In the genomic region with DNA sequence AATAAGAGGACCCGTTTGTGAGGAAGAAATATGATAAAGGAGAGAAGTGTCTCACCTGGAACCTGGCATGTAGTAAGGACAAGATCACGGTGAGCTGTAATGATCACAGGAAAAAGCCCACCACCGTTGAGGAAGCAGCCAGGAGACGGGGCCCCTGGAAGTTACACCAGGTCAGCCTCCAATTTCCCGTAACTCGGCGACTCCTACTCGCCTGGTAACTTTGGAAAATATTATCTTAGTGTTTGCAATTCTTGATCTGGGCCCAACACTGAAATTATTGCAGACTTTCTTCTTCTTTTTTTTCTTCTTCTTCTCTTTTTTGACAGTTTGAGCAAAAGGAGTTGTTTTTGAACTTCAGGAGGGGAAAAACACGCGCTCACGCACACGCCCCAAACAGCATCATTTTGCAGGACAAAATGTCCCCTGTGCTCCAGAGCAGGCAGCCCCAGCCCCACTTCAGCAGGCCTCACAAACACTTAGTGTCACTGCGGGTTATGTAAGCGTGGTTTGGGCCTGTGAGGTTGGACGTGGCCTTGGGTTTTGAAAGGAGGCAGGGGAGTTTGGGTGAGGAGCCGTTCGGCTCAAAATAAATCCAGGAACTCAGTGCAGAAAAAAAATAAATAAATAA, we compare ENCODE assay signal across 29 cellular contexts. TPM values are rescaled to one million over a fixed set of nuclear protein-coding genes. Genes with fewer than 3 reads are reported as not detected.
A peak's percentile ranks its signal among the peaks of the same experiment; 100 is the strongest.
DNase-seq lines count a peak whose midpoint lies in the region; ATAC-seq and TF ChIP-seq lines count a peak whose summit lies in the region.
"Had no signal": no experiment of that assay in that cellular context is flagged by ENCODE, and none has a peak within 500 bp of the region (broad histone marks: within the 10 kb centered on the region; RNA-seq: fewer than 3 reads in every experiment).

No MANE protein-coding gene starts in this region.

- peak overlapping the region; percentile 19 for H3K27ac Mint-ChIP-seq in activated naive CD4-positive, alpha-beta T cell treated with anti-CD3 and anti-CD28 coated beads, Interleukin-2, amount 10 ng/mL, durations not matched to agents 7 days and 5 days
- no peak overlapping the region for H3K27ac Mint-ChIP-seq in activated naive CD4-positive, alpha-beta T cell treated with anti-CD3 and anti-CD28 coated beads for 36 hours
- H3K27ac Mint-ChIP-seq in activated T-helper 1 cell treated with anti-CD3 and anti-CD28 coated beads, Interleukin-12 subunit alpha, Interleukin-12 subunit beta, Interleukin-2, Interleukin-4 antibody, amounts not matched to agents 30 ng/mL and 10 ng/mL and 1 ng/mL, durations not matched to agents 14 hours and 24 hours and 36 hours, result no peak overlapping the region
- H3K27ac Mint-ChIP-seq: activated CD8-positive, alpha-beta T cell treated with anti-CD3 and anti-CD28 coated beads for 36 hours; activated T-helper 2 cell treated with anti-CD3 and anti-CD28 coated beads, Interferon-gamma antibody, Interleukin-2, Interleukin-4, amounts not matched to agents 10 μg/mL and 5 μg/mL and 100 μg/mL, durations not matched to agents 14 hours and 24 hours and 36 hours; endodermal cell; progenitor cell of endocrine pancreas had no signal

- H3K36me3 Mint-ChIP-seq in activated naive CD4-positive, alpha-beta T cell treated with anti-CD3 and anti-CD28 coated beads, Interleukin-2, amount 10 ng/mL, durations not matched to agents 7 days and 5 days, result peaks cover 2% of the 10 kb centered on the region
- peaks cover 5% of the 10 kb centered on the region for H3K36me3 Mint-ChIP-seq in activated naive CD4-positive, alpha-beta T cell treated with anti-CD3 and anti-CD28 coated beads for 36 hours (ENCODE audit: low read depth)
- no peaks in the 10 kb centered on the region for H3K36me3 Mint-ChIP-seq in activated T-helper 1 cell treated with anti-CD3 and anti-CD28 coated beads, Interleukin-12 subunit alpha, Interleukin-12 subunit beta, Interleukin-2, Interleukin-4 antibody, amounts not matched to agents 30 ng/mL and 10 ng/mL and 1 ng/mL, durations not matched to agents 14 hours and 24 hours and 36 hours (ENCODE audit: low read depth)
- H3K36me3 Mint-ChIP-seq: activated naive CD4-positive, alpha-beta T cell treated with anti-CD3 and anti-CD28 coated beads, Interleukin-2, amount 50 U/mL, for 72 hours had no signal

- ATAC-seq in right cardiac atrium (peak; percentile 67 to 92), esophagus mucosa (no peak)
- ATAC-seq: activated CD8-positive, alpha-beta T cell treated with anti-CD3 and anti-CD28 coated beads for 36 hours; activated naive CD4-positive, alpha-beta T cell treated with anti-CD3 and anti-CD28 coated beads, Interleukin-2, amount 50 U/mL, for 72 hours had no signal

- H3K27me3 Mint-ChIP-seq in activated naive CD4-positive, alpha-beta T cell treated with anti-CD3 and anti-CD28 coated beads, Interleukin-2, amount 10 ng/mL, durations not matched to agents 7 days and 5 days, result peaks cover 3% of the 10 kb centered on the region
- no peaks in the 10 kb centered on the region for H3K27me3 Mint-ChIP-seq in activated naive CD4-positive, alpha-beta T cell treated with anti-CD3 and anti-CD28 coated beads for 36 hours (ENCODE audit: low read depth)
- no peaks in the 10 kb centered on the region for H3K27me3 Mint-ChIP-seq in activated T-helper 1 cell treated with anti-CD3 and anti-CD28 coated beads, Interleukin-12 subunit alpha, Interleukin-12 subunit beta, Interleukin-2, Interleukin-4 antibody, amounts not matched to agents 30 ng/mL and 10 ng/mL and 1 ng/mL, durations not matched to agents 14 hours and 24 hours and 36 hours (ENCODE audit: insufficient read depth)
- H3K27me3 Mint-ChIP-seq: activated CD8-positive, alpha-beta T cell treated with anti-CD3 and anti-CD28 coated beads for 36 hours; progenitor cell of endocrine pancreas had no signal

- H3K4me1 ChIP-seq in right cardiac atrium (ENCODE audit: control insufficient read depth, insufficient read depth, low read length) (no peaks in the 10 kb centered on the region), ovary (ENCODE audit: insufficient read depth) (peaks cover 11% of the 10 kb centered on the region), uterus (no peaks in the 10 kb centered on the region)
- H3K4me1 ChIP-seq: esophagus muscularis mucosa, upper lobe of left lung had no signal

- H3K4me3 ChIP-seq in right cardiac atrium (ENCODE audit: low read length), result no peak overlapping the region
- no peak overlapping the region for H3K4me3 ChIP-seq in ovary
- no peak overlapping the region for H3K4me3 ChIP-seq in uterus
- H3K4me3 ChIP-seq: BLaER1 treated with 17β-estradiol and CSF1 and Interleukin-3, amounts not matched to agents 10 nM and 100 nM; esophagus muscularis mucosa; upper lobe of left lung had no signal

- H3K9me3 Mint-ChIP-seq in activated naive CD4-positive, alpha-beta T cell treated with anti-CD3 and anti-CD28 coated beads, Interleukin-2, amount 10 ng/mL, durations not matched to agents 7 days and 5 days, result no peaks in the 10 kb centered on the region
- H3K9me3 Mint-ChIP-seq in activated naive CD4-positive, alpha-beta T cell treated with anti-CD3 and anti-CD28 coated beads for 36 hours, result no peaks in the 10 kb centered on the region
- no peaks in the 10 kb centered on the region for H3K9me3 Mint-ChIP-seq in activated T-helper 1 cell treated with anti-CD3 and anti-CD28 coated beads, Interleukin-12 subunit alpha, Interleukin-12 subunit beta, Interleukin-2, Interleukin-4 antibody, amounts not matched to agents 30 ng/mL and 10 ng/mL and 1 ng/mL, durations not matched to agents 14 hours and 24 hours and 36 hours
- H3K9me3 Mint-ChIP-seq: activated CD8-positive, alpha-beta T cell treated with anti-CD3 and anti-CD28 coated beads for 36 hours; activated naive CD4-positive, alpha-beta T cell treated with anti-CD3 and anti-CD28 coated beads, Interleukin-2, amount 50 U/mL, for 72 hours; activated T-helper 2 cell treated with anti-CD3 and anti-CD28 coated beads, Interferon-gamma antibody, Interleukin-2, Interleukin-4, amounts not matched to agents 10 μg/mL and 5 μg/mL and 100 μg/mL, durations not matched to agents 14 hours and 24 hours and 36 hours; endodermal cell had no signal

- H3K4me1 Mint-ChIP-seq in activated naive CD4-positive, alpha-beta T cell treated with anti-CD3 and anti-CD28 coated beads, Interleukin-2, amount 10 ng/mL, durations not matched to agents 7 days and 5 days, result peaks cover 17% of the 10 kb centered on the region
- peaks cover 9% of the 10 kb centered on the region for H3K4me1 Mint-ChIP-seq in activated naive CD4-positive, alpha-beta T cell treated with anti-CD3 and anti-CD28 coated beads for 36 hours (ENCODE audit: low read depth)
- H3K4me1 Mint-ChIP-seq in activated T-helper 1 cell treated with anti-CD3 and anti-CD28 coated beads, Interleukin-12 subunit alpha, Interleukin-12 subunit beta, Interleukin-2, Interleukin-4 antibody, amounts not matched to agents 30 ng/mL and 10 ng/mL and 1 ng/mL, durations not matched to agents 14 hours and 24 hours and 36 hours (ENCODE audit: low read depth), result peaks cover 12% of the 10 kb centered on the region

- H3K27ac ChIP-seq in right cardiac atrium (ENCODE audit: low read length), result peak overlapping the region; percentile 50
- H3K27ac ChIP-seq in ovary, result peak overlapping the region; percentile 88 to 94
- H3K27ac ChIP-seq in uterus, result peak overlapping the region; percentile 45 to 59
- H3K27ac ChIP-seq: 22Rv1; BLaER1 treated with 17β-estradiol and CSF1 and Interleukin-3, amounts not matched to agents 10 nM and 100 nM; upper lobe of left lung had no signal

- H3K9me3 ChIP-seq in right cardiac atrium (ENCODE audit: control insufficient read depth, low read length) (no peaks in the 10 kb centered on the region), ovary (no peaks in the 10 kb centered on the region), uterus (no peaks in the 10 kb centered on the region)
- H3K9me3 ChIP-seq: esophagus muscularis mucosa, upper lobe of left lung had no signal

- CTCF ChIA-PET in activated naive CD4-positive, alpha-beta T cell treated with anti-CD3 and anti-CD28 coated beads, Interleukin-2, amount 10 ng/mL, durations not matched to agents 7 days and 5 days (lab: Charles Lee), result interaction anchor here (0.6 kb wide), 1 partner anchor 1421 kb away, joined by 3 read pairs; no protein-coding TSS in a partner anchor
- CTCF ChIA-PET in activated naive CD4-positive, alpha-beta T cell treated with anti-CD3 and anti-CD28 coated beads for 36 hours (lab: Charles Lee), result interaction anchor here (0.6 to 0.7 kb wide), 2 partner anchors 233 to 1068 kb away, joined by 3 to 5 read pairs; no protein-coding TSS in a partner anchor

- intact Hi-C loops in activated naive CD4-positive, alpha-beta T cell treated with anti-CD3 and anti-CD28 coated beads for 36 hours (cut with micrococcal nuclease), result no loop called here
- intact Hi-C loops in right cardiac atrium (cut with DNase I) (loop anchor here in 1 of 4 donors (10.0 kb wide), 1 partner anchor 1063 kb away; no protein-coding TSS in a partner anchor), ovary (cut with DNase I) (loop anchor here in 1 of 4 donors (5.0 kb wide), 1 partner anchor 40 kb away; no protein-coding TSS in a partner anchor), uterus (cut with DNase I; ENCODE audit: low total_unique reads) (no loop called here)
- intact Hi-C loops in activated T-helper 1 cell treated with anti-CD3 and anti-CD28 coated beads, Interleukin-12 subunit alpha, Interleukin-12 subunit beta, Interleukin-2, Interleukin-4 antibody, amounts not matched to agents 30 ng/mL and 10 ng/mL and 1 ng/mL, durations not matched to agents 14 hours and 24 hours and 36 hours (cut with micrococcal nuclease), result no loop called here

- H3K36me3 ChIP-seq in ovary (no peaks in the 10 kb centered on the region), uterus (no peaks in the 10 kb centered on the region)
- H3K36me3 ChIP-seq: BLaER1 treated with 17β-estradiol and CSF1 and Interleukin-3, amounts not matched to agents 10 nM and 100 nM; esophagus muscularis mucosa; upper lobe of left lung had no signal

- TF ChIP-seq POLR2A in ovary (IDR thresholded peaks at IDR 0.05), result no peak
- TF ChIP-seq POLR2A in uterus (IDR thresholded peaks at IDR 0.05), result no peak

- TF ChIP-seq CTCF in ovary (IDR thresholded peaks at IDR 0.05), result no peak
- no peak for TF ChIP-seq CTCF in uterus (IDR thresholded peaks at IDR 0.05)

- DNase-seq in activated naive CD4-positive, alpha-beta T cell treated with anti-CD3 and anti-CD28 coated beads, Interleukin-2, amount 10 ng/mL, durations not matched to agents 7 days and 5 days, result no peak
- no peak for DNase-seq in activated naive CD4-positive, alpha-beta T cell treated with anti-CD3 and anti-CD28 coated beads for 36 hours
- DNase-seq in right cardiac atrium (peak in 2 of 3 donors; percentile 47 to 89), ovary (peak; percentile 80 to 92 (median 85)), uterus (peak; percentile 56 to 59)
- DNase-seq in stimulated activated CD4-positive, alpha-beta T cell treated with anti-CD3 and anti-CD28 coated beads, Interleukin-4, amount 100 ng/mL, for 1 hour, result no peak
- DNase-seq in activated T-helper 1 cell treated with anti-CD3 and anti-CD28 coated beads, Interleukin-12 subunit alpha, Interleukin-12 subunit beta, Interleukin-2, Interleukin-4 antibody, amounts not matched to agents 30 ng/mL and 10 ng/mL and 1 ng/mL, durations not matched to agents 14 hours and 24 hours and 36 hours (ENCODE audit: low spot score), result no peak
- DNase-seq: activated CD4-positive, alpha-beta T cell treated with anti-CD3 and anti-CD28 coated beads for 1 hour; activated CD8-positive, alpha-beta T cell treated with anti-CD3 and anti-CD28 coated beads for 36 hours; central memory CD4-positive, alpha-beta T cell; dermis blood vessel endothelial cell; DMS53; endodermal cell; foreskin fibroblast; HCEC 1CT; kidney glomerular epithelial cell; MV-4-11; NCI-H1436 treated with DMSO at 0.1 percent for 48 hours; NCI-H748 treated with DMSO at 0.1 percent for 48 hours; SHP77; stimulated activated CD4-positive, alpha-beta T cell treated with anti-CD3 and anti-CD28 coated beads, Interleukin-4, amount 100 ng/mL, for 4 hours; upper lobe of left lung had no signal

- TF ChIP-seq EP300 in ovary (IDR thresholded peaks at IDR 0.05), result peak; percentile 85

- no peak overlapping the region for H3K4me3 Mint-ChIP-seq in activated naive CD4-positive, alpha-beta T cell treated with anti-CD3 and anti-CD28 coated beads, Interleukin-2, amount 10 ng/mL, durations not matched to agents 7 days and 5 days
- H3K4me3 Mint-ChIP-seq in activated naive CD4-positive, alpha-beta T cell treated with anti-CD3 and anti-CD28 coated beads for 36 hours, result no peak overlapping the region
- H3K4me3 Mint-ChIP-seq in activated T-helper 1 cell treated with anti-CD3 and anti-CD28 coated beads, Interleukin-12 subunit alpha, Interleukin-12 subunit beta, Interleukin-2, Interleukin-4 antibody, amounts not matched to agents 30 ng/mL and 10 ng/mL and 1 ng/mL, durations not matched to agents 14 hours and 24 hours and 36 hours, result no peak overlapping the region
- H3K4me3 Mint-ChIP-seq: activated CD8-positive, alpha-beta T cell treated with anti-CD3 and anti-CD28 coated beads for 36 hours; endodermal cell had no signal

- no peaks in the 10 kb centered on the region for H3K27me3 ChIP-seq in right cardiac atrium (ENCODE audit: control insufficient read depth, insufficient read depth)
- H3K27me3 ChIP-seq in ovary, result no peaks in the 10 kb centered on the region
- no peaks in the 10 kb centered on the region for H3K27me3 ChIP-seq in uterus
- H3K27me3 ChIP-seq: BLaER1 treated with 17β-estradiol and CSF1 and Interleukin-3, amounts not matched to agents 10 nM and 100 nM; esophagus muscularis mucosa; upper lobe of left lung had no signal

- WGBS in right cardiac atrium, result 65% methylated on average over 17 of the region's 17 CpGs
- WGBS in ovary, 3 donors, result 11 to 18% (median 12%) methylated on average over 17 of the region's 17 CpGs

RNA-seq across cellular contexts. Expression of a gene that starts 26.1 kb away (rescaled TPM):
- under 1 TPM in 1 of 2 experiments, not detected in 1; 0.12 TPM for total RNA-seq in activated naive CD4-positive, alpha-beta T cell treated with anti-CD3 and anti-CD28 coated beads for 36 hours
- total RNA-seq in right cardiac atrium, result 10 to 100 TPM in 3 of 4 donors, 1 to 10 TPM in 1; 9.6 to 12.2 (median 10.1) TPM
- polyA plus RNA-seq in right cardiac atrium, result 3.8 TPM
- total RNA-seq in ovary, result 10 to 100 TPM; 10.6 to 33.5 (median 13.9) TPM
- 1 to 10 TPM; 6.7 to 7.7 TPM for polyA plus RNA-seq in ovary
- 1 to 10 TPM; 2.0 to 9.7 (median 8.2) TPM for total RNA-seq in uterus
- total RNA-seq in esophagus mucosa, result 1.7 TPM
- 0.07 and 0.08 TPM in 2 replicates for total RNA-seq in activated T-helper 1 cell treated with anti-CD3 and anti-CD28 coated beads, Interleukin-12 subunit alpha, Interleukin-12 subunit beta, Interleukin-2, Interleukin-4 antibody, amounts not matched to agents 30 ng/mL and 10 ng/mL and 1 ng/mL, durations not matched to agents 14 hours and 24 hours and 36 hours

Comparison
In these comparisons a context has a peak if more than half of its experiments do, and no peak if none do; other contexts are left out.
1. DNase-seq: peak in right cardiac atrium (2 of 3), ovary (5 of 5) and uterus (2 of 2); none in activated naive CD4-positive, alpha-beta T cell treated with anti-CD3 and anti-CD28 coated beads, Interleukin-2, amount 10 ng/mL, durations not matched to agents 7 days and 5 days (single experiment), activated naive CD4-positive, alpha-beta T cell treated with anti-CD3 and anti-CD28 coated beads for 36 hours (single experiment), stimulated activated CD4-positive, alpha-beta T cell treated with anti-CD3 and anti-CD28 coated beads, Interleukin-4, amount 100 ng/mL, for 1 hour (single experiment) and activated T-helper 1 cell treated with anti-CD3 and anti-CD28 coated beads, Interleukin-12 subunit alpha, Interleukin-12 subunit beta, Interleukin-2, Interleukin-4 antibody, amounts not matched to agents 30 ng/mL and 10 ng/mL and 1 ng/mL, durations not matched to agents 14 hours and 24 hours and 36 hours (single experiment).
2. Peak in every context shown above with its lines, with median percentiles within 50 percentile points of each other: H3K27ac ChIP-seq.